ENCODE assay signal across 8 cellular contexts in genomic region chr11:74169736-74170458, GRCh38. TPM values are rescaled to one million over a fixed set of nuclear protein-coding genes. Genes with fewer than 3 reads are reported as not detected.
DNase-seq lines count a peak whose midpoint lies in the region; ATAC-seq, FAIRE-seq and TF ChIP-seq lines count a peak whose summit lies in the region.

No MANE protein-coding gene starts in this region.

- H3K36me3 ChIP-seq in cardiac muscle cell (peaks cover 30% of the 10 kb centered on the region), ascending aorta (peaks cover 7 to 19% of the 10 kb centered on the region in 2 donors), HepG2 (replicated peaks in 1 of 2; ENCODE audit: control insufficient read depth in 1 of 2, insufficient read depth in 2 of 2, low read length in 2 of 2) (peaks cover 2 to 9% of the 10 kb centered on the region in 2 experiments; a peak in 3 of 5 replicates), urinary bladder (ENCODE audit: insufficient read depth) (peaks cover 1% of the 10 kb centered on the region)

- no peaks in the 10 kb centered on the region for H3K9me3 ChIP-seq in cardiac muscle cell (ENCODE audit: low read depth)
- no peaks in the 10 kb centered on the region for H3K9me3 ChIP-seq in ascending aorta
- no peaks in the 10 kb centered on the region for H3K9me3 ChIP-seq in HepG2 (ENCODE audit: low read length)

- H3K4me3 ChIP-seq in cardiac muscle cell: peak overlapping the region; percentile 84
- H3K4me3 ChIP-seq in ascending aorta: peak overlapping the region; percentile 90 to 96
- H3K4me3 ChIP-seq in HepG2 (replicated peaks in 1 of 3; ENCODE audit: insufficient read depth in 1 of 3, low read depth in 2 of 3, low read length in 3 of 3): peak overlapping the region; percentile 81 to 86 (median 82)
- H3K4me3 ChIP-seq in urinary bladder (ENCODE audit: low read depth, low read length): peak overlapping the region; percentile 76

- no peaks in the 10 kb centered on the region for H3K27me3 ChIP-seq in cardiac muscle cell
- H3K27me3 ChIP-seq in ascending aorta: no peaks in the 10 kb centered on the region
- H3K27me3 ChIP-seq in HepG2 (ENCODE audit: control insufficient read depth in 1 of 2, insufficient read depth in 2 of 2, low read length in 2 of 2): no peaks in the 10 kb centered on the region; a peak in 1 of 5 replicates

- DNase-seq in cardiac muscle cell (ENCODE audit: low read depth in 1 of 2, low spot score in 1 of 2) (no peak), Right ventricle myocardium inferior (ENCODE audit: missing footprints) (no peak), ascending aorta (ENCODE audit: low spot score in 2 of 2) (no peak), HepG2 (ENCODE audit: low spot score) (no peak), medulla oblongata (ENCODE audit: extremely low spot score) (no peak)
- no peak for DNase-seq in activated CD4-positive, alpha-beta T cell treated with anti-CD3 and anti-CD28 coated beads for 48 hours

- peak overlapping the region; percentile 60 for H2AFZ ChIP-seq in HepG2 (ENCODE audit: low read length)

- FAIRE-seq in HepG2 (lab: Jason Lieb, UNC): no peak

- no peak for TF ChIP-seq POLR2A in HepG2 (IDR thresholded peaks at IDR 0.05; ENCODE audit: insufficient read depth in 1 of 2, low read depth in 2 of 2, low read length in 2 of 2)

- no TSS peak for BruUV-seq in HepG2 (replicated peaks; lab: Mats Ljungman, UMichigan)

- intact Hi-C loops in Right ventricle myocardium inferior (cut with DNase I) (loop anchor here (10.0 kb wide), 1 partner anchor 225 kb away; the partner anchor contains the start of gene PGM2L1), ascending aorta (cut with DNase I) (loop anchor here (2.0 to 10.0 kb wide), 6 partner anchors 147 to 777 kb away; partner anchors contain the start of genes COA4, MRPL48, PAAF1 and PGM2L1), HepG2 (cut with micrococcal nuclease; ENCODE audit: unreplicated experiment) (loop anchor here (5.0 kb wide), 1 partner anchor 208 kb away; no protein-coding TSS in a partner anchor)

- ATAC-seq in Right ventricle myocardium inferior (no peak), HepG2 (no peak), HG03095 (IDR thresholded peaks at IDR 0.05; ENCODE audit: unreplicated experiment) (no peak)

- no peak for TF ChIP-seq CTCF in cardiac muscle cell (IDR thresholded peaks at IDR 0.05; ENCODE audit: low read depth, low read length)
- TF ChIP-seq CTCF in ascending aorta (IDR thresholded peaks at IDR 0.05): no peak
- TF ChIP-seq CTCF in HepG2 (CRISPR knock-in tag; IDR thresholded peaks at IDR 0.05): no peak

- POLR2A ChIA-PET in HepG2 (lab: Yijun Ruan, JAX): interaction anchor here (0.9 to 1.5 kb wide), 4 partner anchors 31 to 187 kb away, joined by 3 to 4 read pairs (median 3); partner anchors contain the start of gene UCP2

- H3K27ac ChIP-seq in cardiac muscle cell: peak overlapping the region; percentile 29
- H3K27ac ChIP-seq in ascending aorta: peak overlapping the region; percentile 94
- H3K27ac ChIP-seq in HepG2 (ENCODE audit: extremely low read length, insufficient read depth, low read length): peak overlapping the region; percentile 64
- H3K27ac ChIP-seq in urinary bladder (ENCODE audit: low read depth): no peak overlapping the region

- TF ChIP-seq RAD21 in HepG2 (CRISPR knock-in tag; IDR thresholded peaks at IDR 0.05): no peak

- WGBS in HepG2 (ENCODE audit: low lambda C conversion rate): 2% methylated on average over 9 of the region's 9 CpGs
- WGBS in urinary bladder: 8% methylated on average over 9 of the region's 9 CpGs

- no peak for TF ChIP-seq EP300 in HepG2 (IDR thresholded peaks at IDR 0.05; ENCODE audit: low read depth in 2 of 2, low read length in 2 of 2)
- no peak for TF ChIP-seq EP300 in HepG2 (CRISPR knock-in tag; IDR thresholded peaks at IDR 0.05; ENCODE audit: borderline replicate concordance)

- H3K79me2 ChIP-seq in HepG2 (ENCODE audit: insufficient read depth, low read length): peaks cover 46% of the 10 kb centered on the region

- H3K9ac ChIP-seq in HepG2 (ENCODE audit: insufficient read depth, low read depth, low read length): peak overlapping the region; percentile 72

- H3K4me2 ChIP-seq in HepG2 (ENCODE audit: low read depth, low read length): peak overlapping the region; percentile 97

- no peaks in the 10 kb centered on the region for H4K20me1 ChIP-seq in HepG2 (ENCODE audit: insufficient read depth, low read length)

- CTCF ChIA-PET in HepG2 (lab: Yijun Ruan, JAX; ENCODE audit: low intra/inter-chr PET ratio, low total read pairs): no interaction called here

- H3K4me1 ChIP-seq in cardiac muscle cell (ENCODE audit: low read depth) (peaks cover 30% of the 10 kb centered on the region), ascending aorta (peaks cover 12 to 20% of the 10 kb centered on the region in 2 donors), HepG2 (ENCODE audit: insufficient read depth, low read length) (peaks cover 44% of the 10 kb centered on the region), urinary bladder (ENCODE audit: insufficient read depth) (no peaks in the 10 kb centered on the region)

- in situ Hi-C loops in HepG2 (cut with HindIII; ENCODE audit: extremely low pct_ligation_motif_present, low pct_unique_long_range_greater_than_20kb): loop anchor here (25.0 kb wide), 1 partner anchor 208 kb away; the partner anchor contains the start of gene DNAJB13

TF ChIP-seq in HepG2, 621 proteins besides CTCF, POLR2A, EP300 and RAD21 (continues in another document):
- no peak for TF ChIP-seq SSRP1 (CRISPR knock-in tag; IDR thresholded peaks at IDR 0.05)
- no peak for TF ChIP-seq ZNF569 (CRISPR knock-in tag; IDR thresholded peaks at IDR 0.05; ENCODE audit: borderline replicate concordance)
- no peak for TF ChIP-seq FOXA1 (IDR thresholded peaks at IDR 0.05)
- TF ChIP-seq FOXA1 (CRISPR knock-in tag; IDR thresholded peaks at IDR 0.05): no peak

RNA-seq across cellular contexts. Expression of gene C2CD3, which starts 0.9 kb away (rescaled TPM):
- total RNA-seq in cardiac muscle cell (13.3 and 23.0 TPM in 2 replicates), Right ventricle myocardium inferior (9.6 TPM), ascending aorta (11.4 TPM), HepG2 (2016; rRNA removed; fragmentation: Illumina TruSeq; extraction: Trizol) (6.4 and 8.0 TPM in 2 replicates), urinary bladder (19.5 TPM)
- polyA plus RNA-seq in cardiac muscle cell (10.2 and 11.8 TPM in 2 replicates), HepG2 (2011; rRNA removed) (5.5 and 6.2 TPM in 2 replicates), urinary bladder (9.8 TPM)
- total RNA-seq in HepG2 (2016; cell fraction: cytosol; rRNA removed; fragmentation: Illumina TruSeq; extraction: Trizol; ENCODE audit: low read depth): 3.9 and 4.0 TPM in 2 replicates
- 6.5 and 9.9 TPM in 2 replicates for total RNA-seq in HepG2 (2016; cell fraction: insoluble cytoplasmic fraction; rRNA removed; fragmentation: Illumina TruSeq; extraction: Trizol)
- 6.9 and 8.1 TPM in 2 replicates for total RNA-seq in HepG2 (2016; cell fraction: membrane; rRNA removed; fragmentation: Illumina TruSeq; extraction: Trizol)
- 12.7 and 13.2 TPM in 2 replicates for total RNA-seq in HepG2 (2016; cell fraction: nucleus; rRNA removed; fragmentation: Illumina TruSeq; extraction: Trizol)
- polyA plus RNA-seq in HepG2 (2011; cell fraction: cytosol; rRNA removed): 3.1 and 3.6 TPM in 2 replicates
- polyA plus RNA-seq in HepG2 (2011; cell fraction: nucleus; rRNA removed): 6.4 and 6.5 TPM in 2 replicates
- 5.9 and 6.5 TPM in 2 replicates for polyA plus RNA-seq in HepG2 (2012)
- polyA plus RNA-seq in HepG2 (2016; cell fraction: cytosol; fragmentation: Illumina TruSeq; extraction: Trizol; ENCODE audit: low read depth): 4.6 and 6.1 TPM in 2 replicates
- 8.1 and 10.7 TPM in 2 replicates for polyA plus RNA-seq in HepG2 (2016; cell fraction: insoluble cytoplasmic fraction; fragmentation: Illumina TruSeq; extraction: Trizol; ENCODE audit: low read depth)
- 7.1 and 8.2 TPM in 2 replicates for polyA plus RNA-seq in HepG2 (2016; cell fraction: membrane; fragmentation: Illumina TruSeq; extraction: Trizol; ENCODE audit: low read depth)
- 12.8 and 14.8 TPM in 2 replicates for polyA plus RNA-seq in HepG2 (2016; cell fraction: nucleus; fragmentation: Illumina TruSeq; extraction: Trizol; ENCODE audit: insufficient read depth, low read depth)
- polyA minus RNA-seq in HepG2 (2011; rRNA and poly(A)+ RNA removed; ENCODE audit: low replicate concordance): 19.1 and 127 TPM in 2 replicates
- polyA minus RNA-seq in HepG2 (2011; cell fraction: cytosol; rRNA and poly(A)+ RNA removed): 5.9 and 7.7 TPM in 2 replicates
- 20.1 and 22.3 TPM in 2 replicates for polyA minus RNA-seq in HepG2 (2011; cell fraction: nucleus; rRNA and poly(A)+ RNA removed)

RNA-seq across cellular contexts. Expression of gene PPME1, which starts 1.2 kb away (rescaled TPM):
- total RNA-seq in cardiac muscle cell (55.2 and 62.1 TPM in 2 replicates), Right ventricle myocardium inferior (34.6 TPM), ascending aorta (29.7 TPM), HepG2 (2016; rRNA removed; fragmentation: Illumina TruSeq; extraction: Trizol) (31.3 TPM in 2 replicates), urinary bladder (24.5 TPM)
- polyA plus RNA-seq in cardiac muscle cell (109 TPM in 2 replicates), HepG2 (2011; rRNA removed) (44.2 and 56.0 TPM in 2 replicates), urinary bladder (33.4 TPM)
- 7.4 and 7.8 TPM in 2 replicates for total RNA-seq in HepG2 (2016; cell fraction: cytosol; rRNA removed; fragmentation: Illumina TruSeq; extraction: Trizol; ENCODE audit: low read depth)
- 26.7 and 30.7 TPM in 2 replicates for total RNA-seq in HepG2 (2016; cell fraction: insoluble cytoplasmic fraction; rRNA removed; fragmentation: Illumina TruSeq; extraction: Trizol)
- 14.4 and 14.9 TPM in 2 replicates for total RNA-seq in HepG2 (2016; cell fraction: membrane; rRNA removed; fragmentation: Illumina TruSeq; extraction: Trizol)
- total RNA-seq in HepG2 (2016; cell fraction: nucleus; rRNA removed; fragmentation: Illumina TruSeq; extraction: Trizol): 25.1 and 28.0 TPM in 2 replicates
- 50.5 and 57.4 TPM in 2 replicates for polyA plus RNA-seq in HepG2 (2011; cell fraction: cytosol; rRNA removed)
- polyA plus RNA-seq in HepG2 (2011; cell fraction: nucleus; rRNA removed): 50.6 and 58.0 TPM in 2 replicates
- 32.9 and 37.6 TPM in 2 replicates for polyA plus RNA-seq in HepG2 (2012)
- 5.2 and 5.8 TPM in 2 replicates for polyA plus RNA-seq in HepG2 (2016; cell fraction: cytosol; fragmentation: Illumina TruSeq; extraction: Trizol; ENCODE audit: low read depth)
- 38.0 and 47.1 TPM in 2 replicates for polyA plus RNA-seq in HepG2 (2016; cell fraction: insoluble cytoplasmic fraction; fragmentation: Illumina TruSeq; extraction: Trizol; ENCODE audit: low read depth)
- polyA plus RNA-seq in HepG2 (2016; cell fraction: membrane; fragmentation: Illumina TruSeq; extraction: Trizol; ENCODE audit: low read depth): 11.3 and 14.1 TPM in 2 replicates
- 36.6 and 41.2 TPM in 2 replicates for polyA plus RNA-seq in HepG2 (2016; cell fraction: nucleus; fragmentation: Illumina TruSeq; extraction: Trizol; ENCODE audit: insufficient read depth, low read depth)
- 59.3 and 103 TPM in 2 replicates for polyA minus RNA-seq in HepG2 (2011; rRNA and poly(A)+ RNA removed; ENCODE audit: low replicate concordance)
- 34.3 and 38.3 TPM in 2 replicates for polyA minus RNA-seq in HepG2 (2011; cell fraction: cytosol; rRNA and poly(A)+ RNA removed)
- 65.1 and 67.1 TPM in 2 replicates for polyA minus RNA-seq in HepG2 (2011; cell fraction: nucleus; rRNA and poly(A)+ RNA removed)
